10 cellular contexts compared by ENCODE assay signal in the genomic region with DNA sequence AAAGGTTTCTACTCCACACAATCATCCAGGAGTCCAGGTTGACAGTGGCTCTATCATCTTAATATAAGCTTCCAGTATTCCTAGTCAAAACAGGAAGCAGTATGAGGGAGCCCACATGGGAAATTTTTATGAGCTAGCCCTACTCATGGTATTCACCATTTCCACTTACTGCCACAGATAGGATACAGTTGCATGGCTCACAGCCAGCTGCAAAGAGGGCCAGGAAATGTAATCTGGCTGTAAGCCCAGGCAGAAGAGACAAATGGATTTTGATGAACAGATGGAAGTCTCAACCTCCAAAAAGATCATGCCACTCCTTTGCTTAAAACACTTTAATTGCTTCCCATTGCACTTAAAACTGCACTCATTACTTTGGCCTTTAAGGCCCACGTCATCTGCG.
DNase-seq lines count a peak whose midpoint lies in the region; ATAC-seq and TF ChIP-seq lines count a peak whose summit lies in the region.
"Had no signal": no experiment of that assay in that cellular context is flagged by ENCODE, and none has a peak within 500 bp of the region (broad histone marks: within the 10 kb centered on the region; RNA-seq: fewer than 3 reads in every experiment).

No MANE protein-coding gene starts in this region.

- no peak overlapping the region for H2AFZ ChIP-seq in hepatocyte

- no peak overlapping the region for H3K4me3 ChIP-seq in BJ (ENCODE audit: low read depth, low read length)
- H3K4me3 ChIP-seq in hepatocyte: no peak overlapping the region
- H3K4me3 ChIP-seq: tibial artery had no signal

- H3K27me3 ChIP-seq in BJ (ENCODE audit: control insufficient read depth, insufficient read depth, low read length) (no peaks in the 10 kb centered on the region), hepatocyte (no peaks in the 10 kb centered on the region)
- H3K27me3 ChIP-seq: tibial artery had no signal

- CTCF ChIA-PET in BJ (lab: Yijun Ruan, JAX): interaction anchor here (1.2 kb wide), 1 partner anchor 90 kb away, joined by 3 read pairs; no protein-coding TSS in a partner anchor

- no peak for TF ChIP-seq CTCF in BJ (IDR thresholded peaks at IDR 0.05; ENCODE audit: insufficient read depth, low read depth, low read length)
- TF ChIP-seq CTCF in hepatocyte (IDR thresholded peaks at IDR 0.05; ENCODE audit: poor library complexity): no peak

- ATAC-seq in HG02884 (IDR thresholded peaks at IDR 0.05; ENCODE audit: unreplicated experiment): no peak

- no peaks in the 10 kb centered on the region for H3K9me2 ChIP-seq in hepatocyte (replicated peaks; ENCODE audit: insufficient read depth)

- H3K27ac ChIP-seq in hepatocyte: no peak overlapping the region
- H3K27ac ChIP-seq: tibial artery had no signal

- H3K4me1 ChIP-seq in hepatocyte (ENCODE audit: insufficient read depth): no peaks in the 10 kb centered on the region
- H3K4me1 ChIP-seq: tibial artery had no signal

- H4K20me1 ChIP-seq in hepatocyte (ENCODE audit: insufficient read depth, poor library complexity, severe bottlenecking): no peaks in the 10 kb centered on the region

- POLR2A ChIA-PET in BJ (lab: Charles Lee): no interaction called here

- DNase-seq in BJ (ENCODE audit: low read depth) (peak; percentile 57), NCI-H128 (lab: John Stamatoyannopoulos, UW; ENCODE audit: unreplicated experiment) (peak; percentile 12), amniotic epithelial cell (ENCODE audit: low read depth) (peak; percentile 68), hepatocyte (ENCODE audit: low spot score) (peak; percentile 40), GDM1 (lab: John Stamatoyannopoulos, UW) (no peak), activated T-cell treated with anti-CD3 and anti-CD28 coated beads for 4 hours (no peak), NCI-H2227 (lab: John Stamatoyannopoulos, UW; ENCODE audit: unreplicated experiment) (no peak)
- DNase-seq: NCI-H1048 had no signal

- no peak overlapping the region for H3K4me2 ChIP-seq in hepatocyte

- no peaks in the 10 kb centered on the region for H3K79me2 ChIP-seq in hepatocyte

- 66% methylated on average over 2 of the region's 2 CpGs for WGBS in hepatocyte (ENCODE audit: low lambda C conversion rate, missing lambda C conversion rate)

- no peaks in the 10 kb centered on the region for H3K9me3 ChIP-seq in hepatocyte (ENCODE audit: low read depth)
- H3K9me3 ChIP-seq: tibial artery had no signal

- H3K36me3 ChIP-seq in BJ (ENCODE audit: control insufficient read depth, insufficient read depth, low read length): no peaks in the 10 kb centered on the region
- no peaks in the 10 kb centered on the region for H3K36me3 ChIP-seq in hepatocyte (replicated peaks; ENCODE audit: insufficient read depth, low read depth)
- H3K36me3 ChIP-seq: tibial artery had no signal

Comparison
In these comparisons a context has a peak if more than half of its experiments do, and no peak if none do; other contexts are left out.
1. DNase-seq: peak in BJ (single experiment), NCI-H128 (single experiment), amniotic epithelial cell (single experiment) and hepatocyte (single experiment); none in GDM1 (single experiment), activated T-cell treated with anti-CD3 and anti-CD28 coated beads for 4 hours (single experiment) and NCI-H2227 (single experiment).